ENCODE assay signal across 33 cellular contexts in genomic region chr15:75001310-75001709, GRCh38.
"Had no signal": no experiment of that assay in that cellular context is flagged by ENCODE, and none has a peak within 500 bp of the region (broad histone marks: within the 10 kb centered on the region; RNA-seq: fewer than 3 reads in every experiment).

No MANE protein-coding gene starts in this region.

- H3K4me3 ChIP-seq: body of pancreas, breast epithelium had no signal

- H3K4me1 ChIP-seq: breast epithelium had no signal

- H3K36me3 ChIP-seq: brain microvascular endothelial cell, breast epithelium had no signal

- H3K27me3 ChIP-seq: body of pancreas, breast epithelium had no signal

- DNase-seq: activated CD4-positive, alpha-beta memory T cell treated with anti-CD3 and anti-CD28 coated beads, Interleukin-2, amount 10 ng/mL, durations not matched to agents 7 days and 5 days; activated CD4-positive, alpha-beta T cell treated with anti-CD3 and anti-CD28 coated beads for 1 hour; activated CD4-positive, alpha-beta T cell treated with anti-CD3 and anti-CD28 coated beads for 36 hours; activated CD4-positive, alpha-beta T cell treated with anti-CD3 and anti-CD28 coated beads for 48 hours; activated CD4-positive, alpha-beta T cell treated with anti-CD3 and anti-CD28 coated beads, Interleukin-2, amount 10 ng/mL, durations not matched to agents 7 days and 5 days; activated CD4-positive, alpha-beta T cell treated with anti-CD3 and anti-CD28 coated beads, Interleukin-2, amount 50 U/mL, for 48 hours; activated CD4-positive, CD25-positive, alpha-beta regulatory T cell; activated CD8-positive, alpha-beta memory T cell treated with anti-CD3 and anti-CD28 coated beads for 24 hours; activated CD8-positive, alpha-beta memory T cell treated with anti-CD3 and anti-CD28 coated beads, Interleukin-2, amount 10 ng/mL, durations not matched to agents 7 days and 5 days; activated CD8-positive, alpha-beta memory T cell treated with anti-CD3 and anti-CD28 coated beads, Interleukin-2, amount 50 U/mL, for 48 hours; activated CD8-positive, alpha-beta T cell treated with anti-CD3 and anti-CD28 coated beads, Interleukin-2, amount 10 ng/mL, durations not matched to agents 7 days and 5 days; activated effector memory CD4-positive, alpha-beta T cell treated with Interleukin-2 at 50 U/mL for 16 hours; activated gamma-delta T cell; activated naive CD4-positive, alpha-beta T cell treated with anti-CD3 and anti-CD28 coated beads, Interleukin-2, amount 10 ng/mL, durations not matched to agents 7 days and 5 days; activated naive CD4-positive, alpha-beta T cell treated with Interleukin-2 at 50 U/mL for 16 hours; activated naive CD8-positive, alpha-beta T cell treated with anti-CD3 and anti-CD28 coated beads, Interleukin-2, amount 10 ng/mL, durations not matched to agents 7 days and 5 days; activated naive CD8-positive, alpha-beta T cell treated with anti-CD3 and anti-CD28 coated beads, Interleukin-2, amount 50 U/mL, for 24 hours; activated T-cell treated with anti-CD3 and anti-CD28 coated beads, Interleukin-2, amount 50 U/mL, for 24 hours; activated T-cell treated with anti-CD3 and anti-CD28 coated beads, Interleukin-2, amount 50 U/mL, for 48 hours; amygdala; anterior cingulate cortex; body of pancreas; brain microvascular endothelial cell; central memory CD4-positive, alpha-beta T cell; T-helper 1 cell; T-helper 2 cell; T-helper 9 cell; WERI-Rb-1 had no signal

- H3K9me3 ChIP-seq: body of pancreas, breast epithelium had no signal

- ATAC-seq: activated CD4-positive, alpha-beta T cell treated with anti-CD3 and anti-CD28 coated beads for 36 hours; activated CD4-positive, CD25-positive, alpha-beta regulatory T cell treated with anti-CD3 and anti-CD28 coated beads, Interleukin-2, amount 50 U/mL, for 24 hours; activated CD8-positive, alpha-beta memory T cell treated with anti-CD3 and anti-CD28 coated beads, Interleukin-2, amount 10 ng/mL, durations not matched to agents 7 days and 5 days; activated CD8-positive, alpha-beta T cell treated with anti-CD3 and anti-CD28 coated beads, Interleukin-2, amount 10 ng/mL, durations not matched to agents 7 days and 5 days; activated naive CD8-positive, alpha-beta T cell treated with anti-CD3 and anti-CD28 coated beads, Interleukin-2, amount 50 U/mL, for 24 hours; body of pancreas; WTC11 had no signal

- H3K27ac ChIP-seq: body of pancreas, brain microvascular endothelial cell, breast epithelium, WERI-Rb-1 had no signal

- FAIRE-seq: astrocyte, TTC549 had no signal
